Comparison of ENCODE assay signal across 7 cellular contexts in the genomic region with DNA sequence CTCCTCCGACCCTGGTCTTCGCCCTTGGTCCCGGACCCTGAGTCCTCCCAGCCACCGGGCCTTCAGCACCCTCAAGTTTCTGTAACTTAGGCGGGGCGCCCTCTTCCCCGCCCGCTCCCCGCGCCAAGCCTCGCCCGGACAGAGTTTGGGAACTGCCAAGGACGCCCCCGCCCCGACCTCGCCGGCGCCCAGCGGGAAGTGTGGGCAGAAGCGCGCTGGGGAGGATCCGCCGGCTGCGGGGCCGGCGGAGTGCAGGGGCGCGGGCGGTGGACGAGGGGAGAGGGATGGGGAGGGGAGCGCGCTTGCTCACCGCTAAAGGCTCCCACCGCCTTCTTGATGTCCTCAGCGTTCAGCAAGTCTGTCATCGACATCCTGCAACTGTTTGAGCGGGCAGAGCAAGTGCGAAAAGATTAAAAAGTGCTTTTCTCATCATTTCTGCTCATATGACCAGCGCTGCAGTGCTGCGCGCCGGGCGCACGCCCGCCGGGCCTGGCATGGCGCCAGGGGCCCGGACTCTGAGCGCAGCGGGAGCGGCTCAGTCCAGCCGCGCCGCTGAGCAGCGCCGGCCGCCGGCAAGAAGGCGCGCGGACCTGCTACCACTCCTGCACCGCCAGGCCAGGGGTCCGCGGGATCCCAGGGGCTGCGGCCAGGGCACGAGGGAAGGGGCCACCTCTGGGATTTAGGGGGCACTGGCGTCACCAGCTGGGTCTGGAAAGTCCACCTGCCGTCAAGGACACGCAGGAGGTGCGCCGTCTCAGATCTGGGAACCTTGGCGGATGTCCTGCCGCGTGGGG. TPM values are rescaled to one million over a fixed set of nuclear protein-coding genes. Genes with fewer than 3 reads are reported as not detected.
DNase-seq lines count a peak whose midpoint lies in the region; ATAC-seq, FAIRE-seq and TF ChIP-seq lines count a peak whose summit lies in the region.

A gene with protein sequence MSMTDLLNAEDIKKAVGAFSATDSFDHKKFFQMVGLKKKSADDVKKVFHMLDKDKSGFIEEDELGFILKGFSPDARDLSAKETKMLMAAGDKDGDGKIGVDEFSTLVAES (minus strand): TSS at position 401 of the 794 bp plus-strand sequence. CDS start 30 bp downstream, at position 371.

- no peak for TF ChIP-seq POLR2A in heart left ventricle (IDR thresholded peaks at IDR 0.05)
- TF ChIP-seq POLR2A in gastrocnemius medialis (IDR thresholded peaks at IDR 0.05), result no peak
- no peak for TF ChIP-seq POLR2A in tibial nerve (IDR thresholded peaks at IDR 0.05)

- intact Hi-C loops in heart left ventricle (cut with DNase I) (no loop called here), gastrocnemius medialis (cut with DNase I; ENCODE audit: low total_unique reads) (no loop called here)

- H3K4me1 ChIP-seq in HEK293 (ENCODE audit: control insufficient read depth, insufficient read depth, low read length) (peaks cover 12% of the 10 kb centered on the region), heart left ventricle (peaks cover 0 to 15% (median 10%) of the 10 kb centered on the region in 12 donors), gastrocnemius medialis (peaks cover 3 to 6% of the 10 kb centered on the region in 2 donors), tibial nerve (peaks cover 0 to 17% (median 4%) of the 10 kb centered on the region in 4 donors)

- H3K4me3 Mint-ChIP-seq in T-helper 1 cell treated with Interleukin-12 subunit alpha and Interleukin-12 subunit beta and Interleukin-4 antibody, amounts not matched to agents 30 μg/mL and 1 μg/mL, for 36 hours, result peak within 1 kb of the TSS; percentile 34

- TF ChIP-seq CTCF in HEK293 (tag by site-specific recombination; IDR thresholded peaks at IDR 0.05) (no peak), heart left ventricle (IDR thresholded peaks at IDR 0.05) (no peak), gastrocnemius medialis (IDR thresholded peaks at IDR 0.05 in 4 of 5, conservative IDR thresholded peaks at IDR 0.05 in 1 of 5) (no peak), tibial nerve (IDR thresholded peaks at IDR 0.05) (no peak)

- no peak for TF ChIP-seq EP300 in tibial nerve (IDR thresholded peaks at IDR 0.05)

- CTCF ChIA-PET in HEK293 (lab: Yijun Ruan, JAX), result interaction anchor here (0.6 to 2.2 kb wide), 2 partner anchors 39 to 40 kb away, joined by 3 to 18 read pairs; no protein-coding TSS in a partner anchor

- ATAC-seq in heart left ventricle (peak in 3 of 4 donors; percentile 69 to 90 (median 70)), gastrocnemius medialis (peak in 1 of 2 donors; percentile 44)

- DNase-seq in heart left ventricle (peak in 2 of 5 donors; percentile 25 to 38), gastrocnemius medialis (no peak), RCC 7860 (ENCODE audit: low spot score) (no peak), GM19238 (ENCODE audit: insufficient read length, low spot score) (no peak), tibial nerve (ENCODE audit: low spot score in 2 of 2) (no peak)

- H3K4me3 ChIP-seq in HEK293 (ENCODE audit: low read depth, low read length) (peak within 1 kb of the TSS; percentile 28), heart left ventricle (peak within 1 kb of the TSS; percentile 5 to 43 (median 34)), gastrocnemius medialis (peak within 1 kb of the TSS in 3 of 4 donors; percentile 15 to 38 (median 35)), tibial nerve (peak within 1 kb of the TSS in 2 of 4 donors; percentile 22 to 42)

- 1 to 3% (median 2%) methylated on average over 44 to 74 of the region's 74 CpGs for WGBS in heart left ventricle, 4 donors
- WGBS in tibial nerve, 2 donors, result 2% methylated on average over 50 to 69 of the region's 74 CpGs

- in situ Hi-C loops in gastrocnemius medialis (cut with MboI; ENCODE audit: low sequenced_read_pairs in 4 of 4), result no loop called here

- peaks cover 4% of the 10 kb centered on the region for H3K4me1 Mint-ChIP-seq in T-helper 1 cell treated with Interleukin-12 subunit alpha and Interleukin-12 subunit beta and Interleukin-4 antibody, amounts not matched to agents 30 μg/mL and 1 μg/mL, for 36 hours (ENCODE audit: low read depth)

- peaks cover 34 to 96% (median 69%) of the 10 kb centered on the region in 9 donors for H3K27me3 ChIP-seq in heart left ventricle
- peaks cover 47 to 60% (median 56%) of the 10 kb centered on the region in 3 donors for H3K27me3 ChIP-seq in gastrocnemius medialis
- peaks cover 0 to 86% of the 10 kb centered on the region in 2 donors for H3K27me3 ChIP-seq in tibial nerve

- peaks cover 3% of the 10 kb centered on the region for H3K36me3 Mint-ChIP-seq in T-helper 1 cell treated with Interleukin-12 subunit alpha and Interleukin-12 subunit beta and Interleukin-4 antibody, amounts not matched to agents 30 μg/mL and 1 μg/mL, for 36 hours (ENCODE audit: low read depth)

- POLR2A ChIA-PET in HEK293 (lab: Yijun Ruan, JAX), result no interaction called here

- H3K27ac Mint-ChIP-seq in T-helper 1 cell treated with Interleukin-12 subunit alpha and Interleukin-12 subunit beta and Interleukin-4 antibody, amounts not matched to agents 30 μg/mL and 1 μg/mL, for 36 hours, result no peak within 1 kb of the TSS

- no peak for FAIRE-seq in RCC 7860 (lab: Jason Lieb, UNC)

- H3K27me3 Mint-ChIP-seq in T-helper 1 cell treated with Interleukin-12 subunit alpha and Interleukin-12 subunit beta and Interleukin-4 antibody, amounts not matched to agents 30 μg/mL and 1 μg/mL, for 36 hours (ENCODE audit: low read depth), result peaks cover 82% of the 10 kb centered on the region

- H3K36me3 ChIP-seq in HEK293 (ENCODE audit: control insufficient read depth in 2 of 2, insufficient read depth in 1 of 2, low read length in 2 of 2) (no peaks in the 10 kb centered on the region), heart left ventricle (no peaks in the 10 kb centered on the region), gastrocnemius medialis (no peaks in the 10 kb centered on the region), tibial nerve (no peaks in the 10 kb centered on the region)

- no peak within 1 kb of the TSS for H3K27ac ChIP-seq in HEK293 (ENCODE audit: extremely low read depth, low read depth, low read length)
- H3K27ac ChIP-seq in heart left ventricle, result no peak within 1 kb of the TSS
- H3K27ac ChIP-seq in gastrocnemius medialis, result no peak within 1 kb of the TSS
- H3K27ac ChIP-seq in tibial nerve, result no peak within 1 kb of the TSS

- H3K9me3 ChIP-seq in HEK293 (ENCODE audit: control insufficient read depth, insufficient read depth, low read depth, low read length) (no peaks in the 10 kb centered on the region), heart left ventricle (no peaks in the 10 kb centered on the region), gastrocnemius medialis (no peaks in the 10 kb centered on the region), tibial nerve (no peaks in the 10 kb centered on the region)

- H3K9me3 Mint-ChIP-seq in T-helper 1 cell treated with Interleukin-12 subunit alpha and Interleukin-12 subunit beta and Interleukin-4 antibody, amounts not matched to agents 30 μg/mL and 1 μg/mL, for 36 hours, result no peaks in the 10 kb centered on the region

TF ChIP-seq in HEK293, 187 proteins besides CTCF, POLR2A, EP300 and RAD21 (continues in another document):
- TF ChIP-seq ZNF19 (tag by site-specific recombination; IDR thresholded peaks at IDR 0.05; ENCODE audit: low read depth), result no peak
- TF ChIP-seq MEIS1 (CRISPR knock-in tag; IDR thresholded peaks at IDR 0.05; ENCODE audit: borderline replicate concordance), result no peak
- TF ChIP-seq ZXDB (tag by site-specific recombination; IDR thresholded peaks at IDR 0.05), result peak; percentile 90
- peak; percentile 57; the same call in 1 of the 2 replicates for TF ChIP-seq ZNF596 (tag by site-specific recombination; IDR thresholded peaks at IDR 0.05)
- TF ChIP-seq YY1 (tag by site-specific recombination; IDR thresholded peaks at IDR 0.05), result peak; percentile 40; the same call in 1 of the 2 replicates
- TF ChIP-seq ZNF600 (tag by site-specific recombination; IDR thresholded peaks at IDR 0.05), result peak; percentile 48; the same call in 1 of the 2 replicates
- peak; percentile 96 for TF ChIP-seq ZFHX2 (tag by site-specific recombination; conservative IDR thresholded peaks at IDR 0.05)
- TF ChIP-seq ZNF677 (tag by site-specific recombination; IDR thresholded peaks at IDR 0.05), result peak; percentile 59; the same call in 1 of the 2 replicates
- TF ChIP-seq ZNF248 (tag by site-specific recombination; IDR thresholded peaks at IDR 0.05), result no peak
- TF ChIP-seq, protein P1, sequence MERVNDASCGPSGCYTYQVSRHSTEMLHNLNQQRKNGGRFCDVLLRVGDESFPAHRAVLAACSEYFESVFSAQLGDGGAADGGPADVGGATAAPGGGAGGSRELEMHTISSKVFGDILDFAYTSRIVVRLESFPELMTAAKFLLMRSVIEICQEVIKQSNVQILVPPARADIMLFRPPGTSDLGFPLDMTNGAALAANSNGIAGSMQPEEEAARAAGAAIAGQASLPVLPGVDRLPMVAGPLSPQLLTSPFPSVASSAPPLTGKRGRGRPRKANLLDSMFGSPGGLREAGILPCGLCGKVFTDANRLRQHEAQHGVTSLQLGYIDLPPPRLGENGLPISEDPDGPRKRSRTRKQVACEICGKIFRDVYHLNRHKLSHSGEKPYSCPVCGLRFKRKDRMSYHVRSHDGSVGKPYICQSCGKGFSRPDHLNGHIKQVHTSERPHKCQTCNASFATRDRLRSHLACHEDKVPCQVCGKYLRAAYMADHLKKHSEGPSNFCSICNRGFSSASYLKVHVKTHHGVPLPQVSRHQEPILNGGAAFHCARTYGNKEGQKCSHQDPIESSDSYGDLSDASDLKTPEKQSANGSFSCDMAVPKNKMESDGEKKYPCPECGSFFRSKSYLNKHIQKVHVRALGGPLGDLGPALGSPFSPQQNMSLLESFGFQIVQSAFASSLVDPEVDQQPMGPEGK (tag by site-specific recombination; IDR thresholded peaks at IDR 0.05), result peak; percentile 48; the same call in 1 of the 2 replicates
- TF ChIP-seq GLIS2 (tag by site-specific recombination; IDR thresholded peaks at IDR 0.05), result peak; percentile 59; the same call in 1 of the 2 replicates
- 0 out of 2 replicates have a peak, but pooled peaks have one; percentile 14 for TF ChIP-seq ZSCAN30 (tag by site-specific recombination; IDR thresholded peaks at IDR 0.05)
- peak; percentile 43; the same call in 1 of the 2 replicates for TF ChIP-seq ZNF37A (tag by site-specific recombination; IDR thresholded peaks at IDR 0.05)
- peak; percentile 53 for TF ChIP-seq ZBTB8A (tag by site-specific recombination; IDR thresholded peaks at IDR 0.05)
- TF ChIP-seq ZNF777 (tag by site-specific recombination; IDR thresholded peaks at IDR 0.05; ENCODE audit: borderline replicate concordance), result peak; percentile 89

RNA-seq across cellular contexts. Expression of the gene that starts here (rescaled TPM):
- total RNA-seq in heart left ventricle (not detected), gastrocnemius medialis (1 to 10 TPM in 2 of 4 donors, not detected in 2; 1.2 to 4.1 TPM), tibial nerve (not detected)
- polyA plus RNA-seq in heart left ventricle, result not detected

Comparison
In these comparisons a context has a peak if more than half of its experiments do, and no peak if none do; other contexts are left out.
1. Peak in ATAC-seq and H3K4me3 ChIP-seq in heart left ventricle; RNA of the gene not detected or under 1 TPM.